Comparison of ENCODE assay signal across 1 cellular context in the genomic region with DNA sequence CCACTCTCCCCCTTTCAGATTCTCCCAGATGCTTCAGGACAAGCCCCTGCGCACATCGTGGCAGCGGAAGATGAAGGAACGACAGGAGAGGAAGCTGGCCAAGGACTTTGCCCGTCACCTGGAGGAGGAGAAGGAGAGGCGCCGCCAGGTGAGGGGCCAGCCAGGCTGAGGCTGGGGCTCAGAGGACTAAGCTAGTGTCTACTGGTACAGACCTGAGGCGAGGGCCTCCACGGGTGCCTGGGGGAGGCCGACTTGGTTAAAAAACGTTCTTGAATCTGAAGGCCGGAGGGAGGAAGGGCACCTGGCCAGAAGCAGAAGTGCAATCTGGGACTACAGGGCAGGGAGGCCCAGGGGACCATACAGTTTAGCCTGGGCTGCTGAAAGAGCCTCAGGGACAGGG.
TF ChIP-seq lines count a peak whose summit lies in the region.

No MANE protein-coding gene starts in this region.

TF ChIP-seq in HepG2, 621 proteins besides CTCF, POLR2A, EP300 and RAD21:
- TF ChIP-seq AGO2 (optimal IDR thresholded peaks at IDR 0.05; ENCODE audit: low read depth, low read length) = peak; percentile 57
- TF ChIP-seq U2AF1 (optimal IDR thresholded peaks at IDR 0.05; ENCODE audit: low read depth, low read length) = no peak
